17 cellular contexts compared by ENCODE assay signal in genomic region chr2:160199683-160200389, GRCh38. TPM values are rescaled to one million over a fixed set of nuclear protein-coding genes. Genes with fewer than 3 reads are reported as not detected.
A peak's percentile ranks its signal among the peaks of the same experiment; 100 is the strongest.
DNase-seq lines count a peak whose midpoint lies in the region; ATAC-seq and TF ChIP-seq lines count a peak whose summit lies in the region.
"Had no signal": no experiment of that assay in that cellular context is flagged by ENCODE, and none has a peak within 500 bp of the region (broad histone marks: within the 10 kb centered on the region; RNA-seq: fewer than 3 reads in every experiment).

Gene ITGB6 (minus strand): TSS chr2:160200272. CDS start chr2:160200063, 209 bp downstream.

- POLR2A ChIA-PET in HCT116 (lab: Charles Lee): no interaction called here
- POLR2A ChIA-PET in activated CD8-positive, alpha-beta T cell treated with anti-CD3 and anti-CD28 coated beads, Interleukin-2, amount 10 ng/mL, durations not matched to agents 7 days and 5 days (lab: Charles Lee): no interaction called here

- no peaks in the 10 kb centered on the region for H3K9me2 ChIP-seq in HCT116 (ENCODE audit: insufficient read depth)

- TF ChIP-seq CTCF in HCT116 (IDR thresholded peaks at IDR 0.05 in 2 of 3, conservative IDR thresholded peaks at IDR 0.05 in 1 of 3; ENCODE audit: borderline replicate concordance in 1 of 3, insufficient read depth in 1 of 3, low read depth in 2 of 3, low read length in 2 of 3): no peak
- TF ChIP-seq CTCF in RWPE2 (IDR thresholded peaks at IDR 0.05; ENCODE audit: poor library complexity, severe bottlenecking): no peak
- no peak for TF ChIP-seq CTCF in gastrocnemius medialis (IDR thresholded peaks at IDR 0.05 in 4 of 5, conservative IDR thresholded peaks at IDR 0.05 in 1 of 5)

- no peak within 1 kb of the TSS for H3K4me2 ChIP-seq in HCT116 (ENCODE audit: low read length)
- H3K4me2 ChIP-seq: BLaER1 treated with 17β-estradiol and CSF1 and Interleukin-3, amounts not matched to agents 10 nM and 100 nM had no signal

- no peaks in the 10 kb centered on the region; the same call in 1 of the 2 replicates for H3K27me3 ChIP-seq in HCT116 (ENCODE audit: insufficient read depth, low read length)
- no peaks in the 10 kb centered on the region for H3K27me3 ChIP-seq in RWPE2 (ENCODE audit: insufficient read depth, poor library complexity, severe bottlenecking)
- H3K27me3 ChIP-seq in gastrocnemius medialis: no peaks in the 10 kb centered on the region
- H3K27me3 ChIP-seq: BLaER1 treated with 17β-estradiol and CSF1 and Interleukin-3, amounts not matched to agents 10 nM and 100 nM had no signal

- no peaks in the 10 kb centered on the region for H3K9me3 ChIP-seq in HCT116 (ENCODE audit: control insufficient read depth in 1 of 2, insufficient read depth in 1 of 2, low read depth in 1 of 2, low read length in 2 of 2)
- no peaks in the 10 kb centered on the region for H3K9me3 ChIP-seq in RWPE2 (ENCODE audit: severe bottlenecking)
- no peaks in the 10 kb centered on the region for H3K9me3 ChIP-seq in gastrocnemius medialis
- H3K9me3 ChIP-seq: BLaER1 treated with 17β-estradiol and CSF1 and Interleukin-3, amounts not matched to agents 10 nM and 100 nM had no signal

- H3K4me1 ChIP-seq in HCT116 (ENCODE audit: control insufficient read depth in 1 of 2, insufficient read depth in 2 of 2, low read length in 2 of 2) (peaks cover 3 to 4% of the 10 kb centered on the region in 2 experiments), RWPE2 (ENCODE audit: insufficient read depth, poor library complexity, severe bottlenecking) (peaks cover 52% of the 10 kb centered on the region), gastrocnemius medialis (peaks cover 22 to 29% of the 10 kb centered on the region in 2 donors)

- no peak for TF ChIP-seq RAD21 in HCT116 (IDR thresholded peaks at IDR 0.05; ENCODE audit: low read depth)

- in situ Hi-C loops in gastrocnemius medialis (cut with MboI; ENCODE audit: low sequenced_read_pairs in 4 of 4): no loop called here

- H3K27me3 Mint-ChIP-seq in activated CD8-positive, alpha-beta T cell treated with anti-CD3 and anti-CD28 coated beads, Interleukin-2, amount 10 ng/mL, durations not matched to agents 7 days and 5 days (ENCODE audit: low read depth): peaks cover 5% of the 10 kb centered on the region

- no peak within 1 kb of the TSS for H3K4me3 Mint-ChIP-seq in activated CD8-positive, alpha-beta T cell treated with anti-CD3 and anti-CD28 coated beads, Interleukin-2, amount 10 ng/mL, durations not matched to agents 7 days and 5 days

- no peak for DNase-seq in HCT116 (ENCODE audit: low read depth, low spot score)
- DNase-seq in RWPE2 (ENCODE audit: low spot score): no peak
- DNase-seq in kidney tubule cell (ENCODE audit: low spot score): peak; percentile 54
- no peak for DNase-seq in gastrocnemius medialis
- DNase-seq in activated CD8-positive, alpha-beta T cell treated with anti-CD3 and anti-CD28 coated beads, Interleukin-2, amount 10 ng/mL, durations not matched to agents 7 days and 5 days: no peak
- DNase-seq: activated CD8-positive, alpha-beta memory T cell treated with anti-CD3 and anti-CD28 coated beads, Interleukin-2, amount 50 U/mL, for 48 hours; GDM1; islet precursor cell; NCI-H345; nucleus accumbens; stimulated activated CD4-positive, alpha-beta T cell treated with anti-CD3 and anti-CD28 coated beads, Interleukin-2, amount 100 ng/mL, for 48 hours; stimulated activated naive CD4-positive, alpha-beta T cell treated with Interleukin-2 at 50 U/mL for 16 hours had no signal

- intact Hi-C loops in HCT116 (cut with micrococcal nuclease) (no loop called here), gastrocnemius medialis (cut with DNase I; ENCODE audit: low total_unique reads) (no loop called here)

- TF ChIP-seq POLR2A in HCT116 (IDR thresholded peaks at IDR 0.05; ENCODE audit: borderline replicate concordance, extremely low read depth, insufficient read depth, insufficient read length) (no peak), gastrocnemius medialis (IDR thresholded peaks at IDR 0.05) (no peak)

- no peaks in the 10 kb centered on the region for H4K20me1 ChIP-seq in HCT116 (ENCODE audit: insufficient read depth)
- H4K20me1 ChIP-seq: BLaER1 treated with 17β-estradiol and CSF1 and Interleukin-3, amounts not matched to agents 10 nM and 100 nM had no signal

- no peak for ATAC-seq in HCT116
- peak; percentile 74 for ATAC-seq in RWPE2 (ENCODE audit: low read depth)
- no peak for ATAC-seq in gastrocnemius medialis
- ATAC-seq in SK-N-SH treated with all-trans-retinoic acid at 6 μM for 48 hours: no peak
- ATAC-seq in HG02678 (IDR thresholded peaks at IDR 0.05; ENCODE audit: unreplicated experiment): no peak
- no peak for ATAC-seq in activated CD8-positive, alpha-beta T cell treated with anti-CD3 and anti-CD28 coated beads, Interleukin-2, amount 10 ng/mL, durations not matched to agents 7 days and 5 days
- ATAC-seq in HG03439 (IDR thresholded peaks at IDR 0.05; ENCODE audit: unreplicated experiment): no peak

- H3K4me3 ChIP-seq in HCT116 (replicated peaks in 1 of 2; ENCODE audit: low read depth in 1 of 2, low read length in 2 of 2) (no peak within 1 kb of the TSS), RWPE2 (ENCODE audit: severe bottlenecking) (peak within 1 kb of the TSS; percentile 41), gastrocnemius medialis (no peak within 1 kb of the TSS)
- H3K4me3 ChIP-seq: BLaER1 treated with 17β-estradiol and CSF1 and Interleukin-3, amounts not matched to agents 10 nM and 100 nM; coronary artery had no signal

- CTCF ChIA-PET in HCT116 (lab: Charles Lee): no interaction called here
- CTCF ChIA-PET in activated CD8-positive, alpha-beta T cell treated with anti-CD3 and anti-CD28 coated beads, Interleukin-2, amount 10 ng/mL, durations not matched to agents 7 days and 5 days (lab: Charles Lee): interaction anchor here (1.3 kb wide), 1 partner anchor 10 kb away, joined by 5 read pairs; no protein-coding TSS in a partner anchor

- peaks cover 9% of the 10 kb centered on the region for H3K4me1 Mint-ChIP-seq in activated CD8-positive, alpha-beta T cell treated with anti-CD3 and anti-CD28 coated beads, Interleukin-2, amount 10 ng/mL, durations not matched to agents 7 days and 5 days (ENCODE audit: low read depth)

- BruUV-seq in HCT116 (replicated peaks; lab: Mats Ljungman, UMichigan): no TSS peak

- no peak within 1 kb of the TSS for H3K9ac ChIP-seq in HCT116 (ENCODE audit: low read length)
- H3K9ac ChIP-seq: BLaER1 treated with 17β-estradiol and CSF1 and Interleukin-3, amounts not matched to agents 10 nM and 100 nM had no signal

- H3K36me3 ChIP-seq in HCT116 (ENCODE audit: control insufficient read depth in 1 of 2, insufficient read depth in 2 of 2, low read length in 2 of 2): no peaks in the 10 kb centered on the region
- H3K36me3 ChIP-seq in RWPE2 (ENCODE audit: low read depth): peaks cover 32% of the 10 kb centered on the region
- peaks cover 0 to 1% of the 10 kb centered on the region in 2 donors for H3K36me3 ChIP-seq in gastrocnemius medialis
- H3K36me3 ChIP-seq: BLaER1 treated with 17β-estradiol and CSF1 and Interleukin-3, amounts not matched to agents 10 nM and 100 nM had no signal

- H3K27ac ChIP-seq in HCT116 (ENCODE audit: low read depth, low read length): no peak within 1 kb of the TSS
- H3K27ac ChIP-seq in RWPE2 (ENCODE audit: poor library complexity, severe bottlenecking): peak within 1 kb of the TSS; percentile 98
- H3K27ac ChIP-seq in gastrocnemius medialis: peak within 1 kb of the TSS; percentile 49 to 88 (median 69)
- H3K27ac ChIP-seq: BLaER1 treated with 17β-estradiol and CSF1 and Interleukin-3, amounts not matched to agents 10 nM and 100 nM; coronary artery had no signal

- H3K9me3 Mint-ChIP-seq in activated CD8-positive, alpha-beta T cell treated with anti-CD3 and anti-CD28 coated beads, Interleukin-2, amount 10 ng/mL, durations not matched to agents 7 days and 5 days (ENCODE audit: insufficient read depth): no peaks in the 10 kb centered on the region

- RAD21 ChIA-PET in HCT116 (lab: Charles Lee; ENCODE audit: low non-redundant PET in 1 of 2, low total read pairs in 2 of 2, uncharacterized antibody in 2 of 2, unreplicated experiment in 2 of 2): no interaction called here

- no peak within 1 kb of the TSS for H3K27ac Mint-ChIP-seq in activated CD8-positive, alpha-beta T cell treated with anti-CD3 and anti-CD28 coated beads, Interleukin-2, amount 10 ng/mL, durations not matched to agents 7 days and 5 days

- H2AFZ ChIP-seq in HCT116 (ENCODE audit: low read depth, low read length, poor library complexity, severe bottlenecking): no peak within 1 kb of the TSS

- no peaks in the 10 kb centered on the region for H3K79me2 ChIP-seq in HCT116 (ENCODE audit: insufficient read depth, low read length)

- H3K36me3 Mint-ChIP-seq in activated CD8-positive, alpha-beta T cell treated with anti-CD3 and anti-CD28 coated beads, Interleukin-2, amount 10 ng/mL, durations not matched to agents 7 days and 5 days (ENCODE audit: low read depth): no peaks in the 10 kb centered on the region

TF ChIP-seq in HCT116, 20 proteins besides CTCF, POLR2A, EP300 and RAD21:
- TF ChIP-seq ATF3 (IDR thresholded peaks at IDR 0.05) (no peak), SRF (IDR thresholded peaks at IDR 0.05; ENCODE audit: low read depth) (peak; percentile 69; the same call in 1 of the 2 replicates)

TF ChIP-seq in SK-N-SH treated with all-trans-retinoic acid at 6 μM for 48 hours, 23 proteins besides CTCF, POLR2A, EP300 and RAD21:
- TF ChIP-seq GLIS3 (CRISPR knock-in tag; IDR thresholded peaks at IDR 0.05) (no peak), SNAI2 (CRISPR knock-in tag; IDR thresholded peaks at IDR 0.05) (no peak)

RNA-seq across cellular contexts. Expression of gene ITGB6, which starts in this region (rescaled TPM):
- total RNA-seq in HCT116 (2021; ENCODE audit: unreplicated experiment) (0.12 TPM), gastrocnemius medialis (1 to 10 TPM in 2 of 4 donors, under 1 TPM in 2; 0.81 to 2.8 (median 1.0) TPM)
- polyA plus RNA-seq in HCT116 (2012): 0.08 and 0.09 TPM in 2 replicates
- total RNA-seq in activated CD8-positive, alpha-beta T cell treated with anti-CD3 and anti-CD28 coated beads, Interleukin-2, amount 10 ng/mL, durations not matched to agents 7 days and 5 days: not detected
